In the genomic region with DNA sequence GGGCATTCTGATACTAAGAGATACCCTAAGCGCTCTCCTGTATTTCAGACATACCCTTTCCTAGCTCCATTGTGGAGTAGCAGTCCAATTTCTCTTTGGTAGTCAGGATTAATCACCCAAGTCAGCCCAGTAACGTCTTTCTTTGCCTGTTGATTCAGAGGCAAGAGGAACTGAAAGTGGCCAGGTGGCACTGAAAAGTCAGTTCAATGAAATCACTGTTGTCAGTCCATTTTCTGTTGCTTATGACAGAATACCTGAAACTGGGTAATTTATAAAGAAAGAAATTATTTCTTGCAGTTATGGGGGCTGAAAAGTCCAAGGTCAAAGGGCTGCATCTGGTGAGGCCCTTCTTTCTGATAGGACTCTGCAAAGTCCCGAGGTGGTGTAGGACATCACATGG, we compare ENCODE assay signal across 1 cellular context.
TF ChIP-seq lines count a peak whose summit lies in the region.

No MANE protein-coding gene starts in this region.

TF ChIP-seq in GM12878, 131 proteins besides CTCF, POLR2A, EP300 and RAD21 (continues in another document):
- TF ChIP-seq IRF4 (IDR thresholded peaks at IDR 0.05; ENCODE audit: low read depth, low read length) = peak; percentile 93
- TF ChIP-seq SREBF2 (IDR thresholded peaks at IDR 0.05; ENCODE audit: low read length) = no peak
- peak; percentile 66 to 78 for TF ChIP-seq IKZF2 (IDR thresholded peaks at IDR 0.05)
- TF ChIP-seq RAD51 (IDR thresholded peaks at IDR 0.05) = peak; percentile 40
- no peak for TF ChIP-seq SP1 (IDR thresholded peaks at IDR 0.05; ENCODE audit: low read depth, low read length)
- TF ChIP-seq, protein P1, sequence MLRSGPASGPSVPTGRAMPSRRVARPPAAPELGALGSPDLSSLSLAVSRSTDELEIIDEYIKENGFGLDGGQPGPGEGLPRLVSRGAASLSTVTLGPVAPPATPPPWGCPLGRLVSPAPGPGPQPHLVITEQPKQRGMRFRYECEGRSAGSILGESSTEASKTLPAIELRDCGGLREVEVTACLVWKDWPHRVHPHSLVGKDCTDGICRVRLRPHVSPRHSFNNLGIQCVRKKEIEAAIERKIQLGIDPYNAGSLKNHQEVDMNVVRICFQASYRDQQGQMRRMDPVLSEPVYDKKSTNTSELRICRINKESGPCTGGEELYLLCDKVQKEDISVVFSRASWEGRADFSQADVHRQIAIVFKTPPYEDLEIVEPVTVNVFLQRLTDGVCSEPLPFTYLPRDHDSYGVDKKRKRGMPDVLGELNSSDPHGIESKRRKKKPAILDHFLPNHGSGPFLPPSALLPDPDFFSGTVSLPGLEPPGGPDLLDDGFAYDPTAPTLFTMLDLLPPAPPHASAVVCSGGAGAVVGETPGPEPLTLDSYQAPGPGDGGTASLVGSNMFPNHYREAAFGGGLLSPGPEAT (IDR thresholded peaks at IDR 0.05; ENCODE audit: low read depth) = peak; percentile 37; the same call in 1 of the 2 replicates
- TF ChIP-seq NFIC (IDR thresholded peaks at IDR 0.05; ENCODE audit: low read depth, low read length) = peak; percentile 59; the same call in 1 of the 2 replicates
- TF ChIP-seq EGR1 (IDR thresholded peaks at IDR 0.05; ENCODE audit: borderline replicate concordance in 1 of 2, low read depth in 2 of 2, low read length in 2 of 2) = no peak
- TF ChIP-seq PML (IDR thresholded peaks at IDR 0.05; ENCODE audit: low read length) = no peak
- no peak for TF ChIP-seq NRF1 (conservative IDR thresholded peaks at IDR 0.05; ENCODE audit: low read depth, low read length)
- TF ChIP-seq ZNF384 (IDR thresholded peaks at IDR 0.05; ENCODE audit: borderline replicate concordance, low read depth, low read length) = no peak
- peak; percentile 39; the same call in 1 of the 2 replicates for TF ChIP-seq BMI1 (IDR thresholded peaks at IDR 0.05; ENCODE audit: borderline replicate concordance)
- TF ChIP-seq, protein P2, sequence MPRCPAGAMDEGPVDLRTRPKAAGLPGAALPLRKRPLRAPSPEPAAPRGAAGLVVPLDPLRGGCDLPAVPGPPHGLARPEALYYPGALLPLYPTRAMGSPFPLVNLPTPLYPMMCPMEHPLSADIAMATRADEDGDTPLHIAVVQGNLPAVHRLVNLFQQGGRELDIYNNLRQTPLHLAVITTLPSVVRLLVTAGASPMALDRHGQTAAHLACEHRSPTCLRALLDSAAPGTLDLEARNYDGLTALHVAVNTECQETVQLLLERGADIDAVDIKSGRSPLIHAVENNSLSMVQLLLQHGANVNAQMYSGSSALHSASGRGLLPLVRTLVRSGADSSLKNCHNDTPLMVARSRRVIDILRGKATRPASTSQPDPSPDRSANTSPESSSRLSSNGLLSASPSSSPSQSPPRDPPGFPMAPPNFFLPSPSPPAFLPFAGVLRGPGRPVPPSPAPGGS (IDR thresholded peaks at IDR 0.05; ENCODE audit: borderline replicate concordance, insufficient read depth, low read depth, low read length, poor library complexity, severe bottlenecking) = no peak
- no peak for TF ChIP-seq HDAC2 (IDR thresholded peaks at IDR 0.05)
- 0 out of 2 replicates have a peak, but pooled peaks have one; percentile 31 for TF ChIP-seq SREBF1 (IDR thresholded peaks at IDR 0.05; ENCODE audit: low read length)
- TF ChIP-seq RBBP5 (conservative IDR thresholded peaks at IDR 0.05) = no peak
- no peak for TF ChIP-seq NBN (IDR thresholded peaks at IDR 0.05)
- 0 out of 2 replicates have a peak, but pooled peaks have one; percentile 37 for TF ChIP-seq ZNF217 (IDR thresholded peaks at IDR 0.05)
- no peak for TF ChIP-seq PAX5 (IDR thresholded peaks at IDR 0.05; ENCODE audit: borderline replicate concordance, low read depth, low read length)
- peak; percentile 71; the same call in 1 of the 2 replicates for TF ChIP-seq MTA2 (IDR thresholded peaks at IDR 0.05; ENCODE audit: low read depth)
- TF ChIP-seq JUNB (IDR thresholded peaks at IDR 0.05) = peak; percentile 37; the same call in 1 of the 2 replicates
- no peak for TF ChIP-seq RFX5 (IDR thresholded peaks at IDR 0.05; ENCODE audit: low read depth, low read length)
- peak; percentile 75 for TF ChIP-seq ATF7 (IDR thresholded peaks at IDR 0.05; ENCODE audit: low read depth)
- TF ChIP-seq KAT2A (conservative IDR thresholded peaks at IDR 0.05; ENCODE audit: control insufficient read depth, low read depth, low read length) = no peak
- TF ChIP-seq CHD4 (IDR thresholded peaks at IDR 0.05) = no peak
- no peak for TF ChIP-seq POLR2AphosphoS2 (IDR thresholded peaks at IDR 0.05; ENCODE audit: low read depth, low read length)
- TF ChIP-seq DPF2 (IDR thresholded peaks at IDR 0.05) = peak; percentile 93
- TF ChIP-seq MXI1 (IDR thresholded peaks at IDR 0.05; ENCODE audit: low read depth, low read length) = no peak
- TF ChIP-seq NR2F1 (conservative IDR thresholded peaks at IDR 0.05) = peak; percentile 90
- peak; percentile 23; the same call in 1 of the 2 replicates for TF ChIP-seq CREB1 (IDR thresholded peaks at IDR 0.05; ENCODE audit: low read depth)
- no peak for TF ChIP-seq SMC3 (IDR thresholded peaks at IDR 0.05; ENCODE audit: borderline replicate concordance, low read length)
- TF ChIP-seq BCL11A (IDR thresholded peaks at IDR 0.05; ENCODE audit: low read depth, low read length) = peak; percentile 52; the same call in 1 of the 2 replicates
- no peak for TF ChIP-seq CBFB (IDR thresholded peaks at IDR 0.05; ENCODE audit: low read depth)
- peak; percentile 66 for TF ChIP-seq IKZF1 (conservative IDR thresholded peaks at IDR 0.05)
- no peak for TF ChIP-seq TBL1XR1 (IDR thresholded peaks at IDR 0.05; ENCODE audit: low read depth, low read length)
- TF ChIP-seq CBX5 (IDR thresholded peaks at IDR 0.05; ENCODE audit: low read depth) = no peak
- TF ChIP-seq, protein P3, sequence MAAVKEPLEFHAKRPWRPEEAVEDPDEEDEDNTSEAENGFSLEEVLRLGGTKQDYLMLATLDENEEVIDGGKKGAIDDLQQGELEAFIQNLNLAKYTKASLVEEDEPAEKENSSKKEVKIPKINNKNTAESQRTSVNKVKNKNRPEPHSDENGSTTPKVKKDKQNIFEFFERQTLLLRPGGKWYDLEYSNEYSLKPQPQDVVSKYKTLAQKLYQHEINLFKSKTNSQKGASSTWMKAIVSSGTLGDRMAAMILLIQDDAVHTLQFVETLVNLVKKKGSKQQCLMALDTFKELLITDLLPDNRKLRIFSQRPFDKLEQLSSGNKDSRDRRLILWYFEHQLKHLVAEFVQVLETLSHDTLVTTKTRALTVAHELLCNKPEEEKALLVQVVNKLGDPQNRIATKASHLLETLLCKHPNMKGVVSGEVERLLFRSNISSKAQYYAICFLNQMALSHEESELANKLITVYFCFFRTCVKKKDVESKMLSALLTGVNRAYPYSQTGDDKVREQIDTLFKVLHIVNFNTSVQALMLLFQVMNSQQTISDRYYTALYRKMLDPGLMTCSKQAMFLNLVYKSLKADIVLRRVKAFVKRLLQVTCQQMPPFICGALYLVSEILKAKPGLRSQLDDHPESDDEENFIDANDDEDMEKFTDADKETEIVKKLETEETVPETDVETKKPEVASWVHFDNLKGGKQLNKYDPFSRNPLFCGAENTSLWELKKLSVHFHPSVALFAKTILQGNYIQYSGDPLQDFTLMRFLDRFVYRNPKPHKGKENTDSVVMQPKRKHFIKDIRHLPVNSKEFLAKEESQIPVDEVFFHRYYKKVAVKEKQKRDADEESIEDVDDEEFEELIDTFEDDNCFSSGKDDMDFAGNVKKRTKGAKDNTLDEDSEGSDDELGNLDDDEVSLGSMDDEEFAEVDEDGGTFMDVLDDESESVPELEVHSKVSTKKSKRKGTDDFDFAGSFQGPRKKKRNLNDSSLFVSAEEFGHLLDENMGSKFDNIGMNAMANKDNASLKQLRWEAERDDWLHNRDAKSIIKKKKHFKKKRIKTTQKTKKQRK (IDR thresholded peaks at IDR 0.05; ENCODE audit: low read depth, low read length) = no peak
- TF ChIP-seq, protein P4, sequence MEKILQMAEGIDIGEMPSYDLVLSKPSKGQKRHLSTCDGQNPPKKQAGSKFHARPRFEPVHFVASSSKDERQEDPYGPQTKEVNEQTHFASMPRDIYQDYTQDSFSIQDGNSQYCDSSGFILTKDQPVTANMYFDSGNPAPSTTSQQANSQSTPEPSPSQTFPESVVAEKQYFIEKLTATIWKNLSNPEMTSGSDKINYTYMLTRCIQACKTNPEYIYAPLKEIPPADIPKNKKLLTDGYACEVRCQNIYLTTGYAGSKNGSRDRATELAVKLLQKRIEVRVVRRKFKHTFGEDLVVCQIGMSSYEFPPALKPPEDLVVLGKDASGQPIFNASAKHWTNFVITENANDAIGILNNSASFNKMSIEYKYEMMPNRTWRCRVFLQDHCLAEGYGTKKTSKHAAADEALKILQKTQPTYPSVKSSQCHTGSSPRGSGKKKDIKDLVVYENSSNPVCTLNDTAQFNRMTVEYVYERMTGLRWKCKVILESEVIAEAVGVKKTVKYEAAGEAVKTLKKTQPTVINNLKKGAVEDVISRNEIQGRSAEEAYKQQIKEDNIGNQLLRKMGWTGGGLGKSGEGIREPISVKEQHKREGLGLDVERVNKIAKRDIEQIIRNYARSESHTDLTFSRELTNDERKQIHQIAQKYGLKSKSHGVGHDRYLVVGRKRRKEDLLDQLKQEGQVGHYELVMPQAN (conservative IDR thresholded peaks at IDR 0.05) = 0 out of 2 replicates have a peak, but pooled peaks have one; percentile 33
- TF ChIP-seq, protein P5, sequence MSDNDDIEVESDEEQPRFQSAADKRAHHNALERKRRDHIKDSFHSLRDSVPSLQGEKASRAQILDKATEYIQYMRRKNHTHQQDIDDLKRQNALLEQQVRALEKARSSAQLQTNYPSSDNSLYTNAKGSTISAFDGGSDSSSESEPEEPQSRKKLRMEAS (IDR thresholded peaks at IDR 0.05; ENCODE audit: low read depth, low read length) = no peak
- TF ChIP-seq, protein P6, sequence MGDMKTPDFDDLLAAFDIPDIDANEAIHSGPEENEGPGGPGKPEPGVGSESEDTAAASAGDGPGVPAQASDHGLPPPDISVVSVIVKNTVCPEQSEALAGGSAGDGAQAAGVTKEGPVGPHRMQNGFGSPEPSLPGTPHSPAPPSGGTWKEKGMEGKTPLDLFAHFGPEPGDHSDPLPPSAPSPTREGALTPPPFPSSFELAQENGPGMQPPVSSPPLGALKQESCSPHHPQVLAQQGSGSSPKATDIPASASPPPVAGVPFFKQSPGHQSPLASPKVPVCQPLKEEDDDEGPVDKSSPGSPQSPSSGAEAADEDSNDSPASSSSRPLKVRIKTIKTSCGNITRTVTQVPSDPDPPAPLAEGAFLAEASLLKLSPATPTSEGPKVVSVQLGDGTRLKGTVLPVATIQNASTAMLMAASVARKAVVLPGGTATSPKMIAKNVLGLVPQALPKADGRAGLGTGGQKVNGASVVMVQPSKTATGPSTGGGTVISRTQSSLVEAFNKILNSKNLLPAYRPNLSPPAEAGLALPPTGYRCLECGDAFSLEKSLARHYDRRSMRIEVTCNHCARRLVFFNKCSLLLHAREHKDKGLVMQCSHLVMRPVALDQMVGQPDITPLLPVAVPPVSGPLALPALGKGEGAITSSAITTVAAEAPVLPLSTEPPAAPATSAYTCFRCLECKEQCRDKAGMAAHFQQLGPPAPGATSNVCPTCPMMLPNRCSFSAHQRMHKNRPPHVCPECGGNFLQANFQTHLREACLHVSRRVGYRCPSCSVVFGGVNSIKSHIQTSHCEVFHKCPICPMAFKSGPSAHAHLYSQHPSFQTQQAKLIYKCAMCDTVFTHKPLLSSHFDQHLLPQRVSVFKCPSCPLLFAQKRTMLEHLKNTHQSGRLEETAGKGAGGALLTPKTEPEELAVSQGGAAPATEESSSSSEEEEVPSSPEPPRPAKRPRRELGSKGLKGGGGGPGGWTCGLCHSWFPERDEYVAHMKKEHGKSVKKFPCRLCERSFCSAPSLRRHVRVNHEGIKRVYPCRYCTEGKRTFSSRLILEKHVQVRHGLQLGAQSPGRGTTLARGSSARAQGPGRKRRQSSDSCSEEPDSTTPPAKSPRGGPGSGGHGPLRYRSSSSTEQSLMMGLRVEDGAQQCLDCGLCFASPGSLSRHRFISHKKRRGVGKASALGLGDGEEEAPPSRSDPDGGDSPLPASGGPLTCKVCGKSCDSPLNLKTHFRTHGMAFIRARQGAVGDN (IDR thresholded peaks at IDR 0.05) = peak; percentile 47; the same call in 1 of the 2 replicates
- no peak for TF ChIP-seq CEBPB (IDR thresholded peaks at IDR 0.05; ENCODE audit: borderline replicate concordance in 1 of 2, low read depth in 2 of 2, low read length in 2 of 2)
- TF ChIP-seq, protein P7, sequence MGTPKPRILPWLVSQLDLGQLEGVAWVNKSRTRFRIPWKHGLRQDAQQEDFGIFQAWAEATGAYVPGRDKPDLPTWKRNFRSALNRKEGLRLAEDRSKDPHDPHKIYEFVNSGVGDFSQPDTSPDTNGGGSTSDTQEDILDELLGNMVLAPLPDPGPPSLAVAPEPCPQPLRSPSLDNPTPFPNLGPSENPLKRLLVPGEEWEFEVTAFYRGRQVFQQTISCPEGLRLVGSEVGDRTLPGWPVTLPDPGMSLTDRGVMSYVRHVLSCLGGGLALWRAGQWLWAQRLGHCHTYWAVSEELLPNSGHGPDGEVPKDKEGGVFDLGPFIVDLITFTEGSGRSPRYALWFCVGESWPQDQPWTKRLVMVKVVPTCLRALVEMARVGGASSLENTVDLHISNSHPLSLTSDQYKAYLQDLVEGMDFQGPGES (IDR thresholded peaks at IDR 0.05) = no peak
- TF ChIP-seq, protein P8, sequence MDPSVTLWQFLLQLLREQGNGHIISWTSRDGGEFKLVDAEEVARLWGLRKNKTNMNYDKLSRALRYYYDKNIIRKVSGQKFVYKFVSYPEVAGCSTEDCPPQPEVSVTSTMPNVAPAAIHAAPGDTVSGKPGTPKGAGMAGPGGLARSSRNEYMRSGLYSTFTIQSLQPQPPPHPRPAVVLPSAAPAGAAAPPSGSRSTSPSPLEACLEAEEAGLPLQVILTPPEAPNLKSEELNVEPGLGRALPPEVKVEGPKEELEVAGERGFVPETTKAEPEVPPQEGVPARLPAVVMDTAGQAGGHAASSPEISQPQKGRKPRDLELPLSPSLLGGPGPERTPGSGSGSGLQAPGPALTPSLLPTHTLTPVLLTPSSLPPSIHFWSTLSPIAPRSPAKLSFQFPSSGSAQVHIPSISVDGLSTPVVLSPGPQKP (IDR thresholded peaks at IDR 0.05; ENCODE audit: low read depth, low read length) = 0 out of 2 replicates have a peak, but pooled peaks have one; percentile 13
- TF ChIP-seq BRCA1 (IDR thresholded peaks at IDR 0.05; ENCODE audit: low read depth, low read length) = no peak
- peak; percentile 50; the same call in 1 of the 2 replicates for TF ChIP-seq TCF3 (IDR thresholded peaks at IDR 0.05; ENCODE audit: borderline replicate concordance, insufficient read depth, low read depth, low read length)
- no peak for TF ChIP-seq SIX5 (IDR thresholded peaks at IDR 0.05; ENCODE audit: low read depth, low read length, severe bottlenecking)
- TF ChIP-seq TCF12 (IDR thresholded peaks at IDR 0.05; ENCODE audit: low read depth, low read length) = 0 out of 2 replicates have a peak, but pooled peaks have one; percentile 60
- no peak for TF ChIP-seq MEF2A (IDR thresholded peaks at IDR 0.05; ENCODE audit: insufficient read depth, low read depth, low read length)
- TF ChIP-seq EZH2 (IDR thresholded peaks at IDR 0.05; ENCODE audit: borderline replicate concordance, control insufficient read depth, low read depth, low read length) = no peak
- 0 out of 2 replicates have a peak, but pooled peaks have one; percentile 45 for TF ChIP-seq RCOR1 (conservative IDR thresholded peaks at IDR 0.05; ENCODE audit: low read depth, low read length)
- TF ChIP-seq MEF2B (IDR thresholded peaks at IDR 0.05; ENCODE audit: partially characterized antibody, poor library complexity, severe bottlenecking) = peak; percentile 24
- TF ChIP-seq, protein P9, sequence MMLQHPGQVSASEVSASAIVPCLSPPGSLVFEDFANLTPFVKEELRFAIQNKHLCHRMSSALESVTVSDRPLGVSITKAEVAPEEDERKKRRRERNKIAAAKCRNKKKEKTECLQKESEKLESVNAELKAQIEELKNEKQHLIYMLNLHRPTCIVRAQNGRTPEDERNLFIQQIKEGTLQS (IDR thresholded peaks at IDR 0.05; ENCODE audit: borderline replicate concordance, extremely low read depth, low read depth, low read length) = no peak
- 0 out of 2 replicates have a peak, but pooled peaks have one; percentile 45 for TF ChIP-seq GATAD2B (conservative IDR thresholded peaks at IDR 0.05; ENCODE audit: low read depth)
